ENCODE assay signal across 8 cellular contexts in the genomic region with DNA sequence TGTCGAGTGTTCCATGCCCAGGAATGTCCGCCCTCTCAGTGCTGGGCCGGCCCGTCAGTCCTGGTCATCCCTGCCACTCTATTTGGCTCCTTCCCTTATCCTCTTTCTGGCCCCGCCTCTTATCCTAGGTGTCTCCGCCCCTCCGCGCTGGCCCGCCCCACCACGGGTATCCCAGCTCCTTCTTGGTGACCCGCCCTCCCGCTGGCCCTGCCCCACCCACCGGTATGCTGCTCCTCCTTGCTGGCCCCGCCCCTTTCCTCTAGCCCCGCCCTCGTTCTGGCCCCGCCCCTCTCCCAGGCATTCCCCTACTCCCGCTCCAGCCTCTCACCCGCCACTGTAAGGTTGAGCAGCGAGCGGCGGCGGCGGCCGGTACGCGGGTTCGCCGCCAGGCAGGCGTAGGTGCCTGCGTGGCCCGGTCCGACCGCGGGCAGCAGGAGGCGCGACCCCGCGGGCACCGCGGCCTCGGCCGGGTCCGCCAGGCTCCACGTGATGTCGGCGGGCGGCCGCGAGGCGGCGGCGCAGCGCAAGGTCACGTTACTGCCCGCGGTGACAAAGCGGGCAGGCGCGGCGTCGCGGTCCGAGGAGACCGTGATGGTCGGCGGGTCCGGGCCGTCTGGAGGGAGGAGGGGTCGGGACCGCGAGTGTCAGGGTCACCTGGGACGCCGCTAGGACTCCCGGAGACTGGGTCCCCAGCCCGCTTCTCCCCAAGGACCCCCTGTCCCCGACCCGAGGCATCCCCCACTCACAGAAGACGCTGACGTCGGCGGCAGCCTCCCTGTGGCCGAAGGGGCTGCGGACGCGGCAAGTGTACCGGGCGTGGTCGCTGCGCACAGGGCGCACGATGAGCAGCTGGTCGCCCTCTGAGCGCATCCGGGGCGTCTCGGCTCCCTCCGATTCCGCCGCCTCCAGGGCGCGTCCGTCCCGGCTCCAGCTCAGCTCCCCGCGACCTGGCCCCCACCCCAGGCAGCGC. TPM values are rescaled to one million over a fixed set of nuclear protein-coding genes. Genes with fewer than 3 reads are reported as not detected.
DNase-seq lines count a peak whose midpoint lies in the region; ATAC-seq and TF ChIP-seq lines count a peak whose summit lies in the region.

No MANE protein-coding gene starts in this region.

- H3K27me3 ChIP-seq in colonic mucosa = no peaks in the 10 kb centered on the region

- H3K27me3 Mint-ChIP-seq in activated CD4-positive, alpha-beta T cell treated with anti-CD3 and anti-CD28 coated beads, Interleukin-2, amount 10 ng/mL, durations not matched to agents 24 days and 14 days = peaks cover 6% of the 10 kb centered on the region

- H3K9me3 ChIP-seq in colonic mucosa = no peaks in the 10 kb centered on the region

- no peaks in the 10 kb centered on the region for H3K9me3 Mint-ChIP-seq in activated CD4-positive, alpha-beta T cell treated with anti-CD3 and anti-CD28 coated beads, Interleukin-2, amount 10 ng/mL, durations not matched to agents 24 days and 14 days

- peak overlapping the region; percentile 73 for H3K27ac ChIP-seq in colonic mucosa

- H3K27ac Mint-ChIP-seq in activated CD4-positive, alpha-beta T cell treated with anti-CD3 and anti-CD28 coated beads, Interleukin-2, amount 10 ng/mL, durations not matched to agents 24 days and 14 days = peak overlapping the region; percentile 87

- H3K9ac ChIP-seq in colonic mucosa (ENCODE audit: low read depth in 2 of 2, low read length in 2 of 2) = peak overlapping the region; percentile 32 to 55

- intact Hi-C loops in activated CD4-positive, alpha-beta T cell treated with anti-CD3 and anti-CD28 coated beads, Interleukin-2, amount 10 ng/mL, durations not matched to agents 24 days and 14 days (cut with micrococcal nuclease) = loop anchor here (1.0 to 2.0 kb wide), 6 partner anchors 22 to 317 kb away; no protein-coding TSS in a partner anchor
- intact Hi-C loops in colonic mucosa (cut with DNase I) = loop anchor here (5.0 kb wide), 1 partner anchor 67 kb away; no protein-coding TSS in a partner anchor

- peaks cover 10% of the 10 kb centered on the region for H3K36me3 Mint-ChIP-seq in activated CD4-positive, alpha-beta T cell treated with anti-CD3 and anti-CD28 coated beads, Interleukin-2, amount 10 ng/mL, durations not matched to agents 24 days and 14 days (ENCODE audit: low read depth)

- DNase-seq in NCI-H226 = peak; percentile 95
- peak; percentile 97 for DNase-seq in activated CD4-positive, alpha-beta T cell treated with anti-CD3 and anti-CD28 coated beads, Interleukin-2, amount 10 ng/mL, durations not matched to agents 24 days and 14 days
- peak; percentile 100 for DNase-seq in colonic mucosa
- DNase-seq in left lobe of liver (ENCODE audit: low spot score) = peak; percentile 98
- peak; percentile 89 to 95 for DNase-seq in stimulated activated CD4-positive, alpha-beta T cell treated with anti-CD3 and anti-CD28 coated beads, Interleukin-1b, Interleukin-23, amount 100 ng/mL, for 4 hours (ENCODE audit: low read depth in 2 of 2)
- no peak for DNase-seq in NCI-H187 treated with DMSO at 0.1 percent for 48 hours (lab: John Stamatoyannopoulos, UW)

- TF ChIP-seq CTCF in GM12872 (IDR thresholded peaks at IDR 0.05; ENCODE audit: insufficient read depth, low read depth, low read length) = peak; percentile 28; the same call in 1 of the 3 replicates
- no peak for TF ChIP-seq CTCF in colonic mucosa (IDR thresholded peaks at IDR 0.05)

- ATAC-seq in HG02642 (IDR thresholded peaks at IDR 0.05; ENCODE audit: poor library complexity, unreplicated experiment) (peak; percentile 60), left lobe of liver (peak; percentile 91)

- no peaks in the 10 kb centered on the region for H3K36me3 ChIP-seq in colonic mucosa

- peak overlapping the region; percentile 75 for H3K4me3 ChIP-seq in colonic mucosa

- H3K4me1 ChIP-seq in colonic mucosa = peaks cover 4% of the 10 kb centered on the region

- H3K4me3 Mint-ChIP-seq in activated CD4-positive, alpha-beta T cell treated with anti-CD3 and anti-CD28 coated beads, Interleukin-2, amount 10 ng/mL, durations not matched to agents 24 days and 14 days = peak overlapping the region; percentile 90

- H3K4me1 Mint-ChIP-seq in activated CD4-positive, alpha-beta T cell treated with anti-CD3 and anti-CD28 coated beads, Interleukin-2, amount 10 ng/mL, durations not matched to agents 24 days and 14 days = peaks cover 20% of the 10 kb centered on the region

RNA-seq across cellular contexts. Expression of gene VSIG10L, which starts 2.0 kb away (rescaled TPM):
- total RNA-seq in activated CD4-positive, alpha-beta T cell treated with anti-CD3 and anti-CD28 coated beads, Interleukin-2, amount 10 ng/mL, durations not matched to agents 24 days and 14 days = 7.1 and 7.2 TPM in 2 replicates
- 1 to 10 TPM; 1.1 to 2.1 TPM for total RNA-seq in colonic mucosa
- total RNA-seq in left lobe of liver = 1.8 TPM

RNA-seq across cellular contexts. Expression of gene ETFB, which starts 26.2 kb away (rescaled TPM):
- 194 and 199 TPM in 2 replicates for total RNA-seq in activated CD4-positive, alpha-beta T cell treated with anti-CD3 and anti-CD28 coated beads, Interleukin-2, amount 10 ng/mL, durations not matched to agents 24 days and 14 days
- total RNA-seq in colonic mucosa (100 to 1,000 TPM; 141 to 217 TPM), left lobe of liver (378 TPM)

RNA-seq across cellular contexts. Expression of gene IGLON5, which starts 28.5 kb away (rescaled TPM):
- total RNA-seq in activated CD4-positive, alpha-beta T cell treated with anti-CD3 and anti-CD28 coated beads, Interleukin-2, amount 10 ng/mL, durations not matched to agents 24 days and 14 days = 1.2 and 1.8 TPM in 2 replicates
- total RNA-seq in colonic mucosa (under 1 TPM; 0.12 to 0.16 TPM), left lobe of liver (0.86 TPM)

RNA-seq across cellular contexts. Expression of gene CLDND2, which starts 28.8 kb away (rescaled TPM):
- total RNA-seq in activated CD4-positive, alpha-beta T cell treated with anti-CD3 and anti-CD28 coated beads, Interleukin-2, amount 10 ng/mL, durations not matched to agents 24 days and 14 days = 18.7 and 19.6 TPM in 2 replicates
- 1 to 10 TPM in 1 of 2 donors, not detected in 1; 2.9 TPM for total RNA-seq in colonic mucosa
- not detected for total RNA-seq in left lobe of liver

RNA-seq across cellular contexts. Expression of gene NKG7, which starts 32.5 kb away (rescaled TPM):
- 363 and 379 TPM in 2 replicates for total RNA-seq in activated CD4-positive, alpha-beta T cell treated with anti-CD3 and anti-CD28 coated beads, Interleukin-2, amount 10 ng/mL, durations not matched to agents 24 days and 14 days
- total RNA-seq in colonic mucosa = 1 to 10 TPM; 2.3 to 2.7 TPM
- total RNA-seq in left lobe of liver = 1.7 TPM
